ENCODE assay signal across 8 cellular contexts in the genomic region with DNA sequence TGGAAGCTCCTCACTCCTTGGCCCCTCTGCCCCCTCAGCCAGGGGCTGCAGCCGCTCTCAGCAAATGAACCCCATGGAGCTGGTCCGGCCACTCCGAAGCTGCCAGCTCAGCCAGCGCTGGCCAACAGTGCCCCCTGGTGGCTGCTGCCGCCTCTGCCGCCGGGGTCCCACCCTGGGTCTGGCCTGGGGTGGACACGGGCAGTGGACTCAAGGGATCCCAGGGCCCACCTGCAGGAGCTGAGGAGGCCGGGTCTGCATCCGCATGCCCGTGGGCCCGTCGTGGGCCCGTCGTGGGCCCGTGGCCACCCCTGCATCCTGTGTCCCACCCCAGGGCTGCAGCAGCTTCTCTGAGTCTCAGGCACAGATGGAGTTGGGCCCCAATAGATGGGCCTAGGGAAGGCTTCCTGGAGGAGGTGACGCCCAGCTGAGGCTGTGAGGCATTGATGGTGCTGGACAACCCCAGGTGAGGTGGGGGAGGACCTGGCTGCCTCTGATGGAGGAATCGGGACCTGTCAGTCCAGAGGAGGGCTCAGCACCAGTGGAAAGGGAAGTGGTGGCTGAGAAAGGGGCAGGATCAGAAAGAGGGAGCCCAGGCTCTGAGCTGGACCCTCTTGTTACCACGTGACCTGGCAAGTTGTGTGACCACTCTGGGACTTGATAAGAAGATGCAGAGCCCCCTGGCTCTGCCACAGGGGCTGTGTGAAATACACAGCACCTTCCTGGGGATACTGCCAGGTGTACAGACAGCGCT.
A peak's percentile ranks its signal among the peaks of the same experiment; 100 is the strongest.
DNase-seq lines count a peak whose midpoint lies in the region; ATAC-seq and TF ChIP-seq lines count a peak whose summit lies in the region.

No MANE protein-coding gene starts in this region.

- H3K4me3 Mint-ChIP-seq in Calu3 (ENCODE audit: low read depth, unreplicated experiment) (no peak overlapping the region), chondrocyte (ENCODE audit: unreplicated experiment) (no peak overlapping the region), mesothelial cell of epicardium (no peak overlapping the region)

- no peaks in the 10 kb centered on the region for H3K27me3 ChIP-seq in WERI-Rb-1 (ENCODE audit: insufficient read depth, low read depth, severe bottlenecking)

- H3K36me3 Mint-ChIP-seq in Calu3 (ENCODE audit: insufficient read depth, unreplicated experiment) = no peaks in the 10 kb centered on the region
- H3K36me3 Mint-ChIP-seq in chondrocyte (ENCODE audit: low read depth) = no peaks in the 10 kb centered on the region
- no peaks in the 10 kb centered on the region for H3K36me3 Mint-ChIP-seq in mesothelial cell of epicardium

- DNase-seq in Calu3 = peak; percentile 75
- peak; percentile 59 for DNase-seq in HuH-7.5 (ENCODE audit: low spot score)
- DNase-seq in WERI-Rb-1 = peak; percentile 82
- DNase-seq in chondrocyte (ENCODE audit: low spot score) = peak; percentile 86
- DNase-seq in mesothelial cell of epicardium (ENCODE audit: low spot score in 2 of 2, unreplicated experiment in 2 of 2) = peak; percentile 75 to 94
- DNase-seq in stimulated activated CD8-positive, alpha-beta memory T cell treated with anti-CD3 and anti-CD28 coated beads, Interleukin-2, amount 100 ng/mL, for 48 hours (ENCODE audit: low read depth in 2 of 2) = peak; percentile 54 to 61

- H3K4me1 Mint-ChIP-seq in Calu3 (ENCODE audit: low read depth, unreplicated experiment) = no peaks in the 10 kb centered on the region
- no peaks in the 10 kb centered on the region for H3K4me1 Mint-ChIP-seq in chondrocyte (ENCODE audit: low read depth)
- peaks cover 3% of the 10 kb centered on the region for H3K4me1 Mint-ChIP-seq in mesothelial cell of epicardium

- peak overlapping the region; percentile 32; the same call in 1 of the 2 replicates for H3K27ac ChIP-seq in WERI-Rb-1

- CTCF ChIA-PET in Calu3 (lab: Charles Lee) = interaction anchor here (1.0 kb wide), 1 partner anchor 813 kb away, joined by 3 read pairs; no protein-coding TSS in a partner anchor

- peak; percentile 81 for TF ChIP-seq CTCF in Calu3 (IDR thresholded peaks at IDR 0.05; ENCODE audit: unreplicated experiment)
- TF ChIP-seq CTCF in WERI-Rb-1 (IDR thresholded peaks at IDR 0.05; ENCODE audit: low read depth, low read length) = peak; percentile 88
- peak; percentile 95 for TF ChIP-seq CTCF in chondrocyte (IDR thresholded peaks at IDR 0.05)
- peak; percentile 99 for TF ChIP-seq CTCF in mesothelial cell of epicardium (IDR thresholded peaks at IDR 0.05; ENCODE audit: unreplicated experiment)

- H3K36me3 ChIP-seq in WERI-Rb-1 = no peaks in the 10 kb centered on the region

- ATAC-seq in GM18870 (IDR thresholded peaks at IDR 0.05; ENCODE audit: unreplicated experiment) (no peak), GM21723 (IDR thresholded peaks at IDR 0.05; ENCODE audit: unreplicated experiment) (no peak)

- no TSS peak for BruUV-seq in Calu3 (replicated peaks; lab: Mats Ljungman, UMichigan)

- peak overlapping the region; percentile 40 for H3K4me3 ChIP-seq in WERI-Rb-1 (ENCODE audit: low read depth, low read length)

- no peaks in the 10 kb centered on the region for H3K9me3 ChIP-seq in WERI-Rb-1 (ENCODE audit: severe bottlenecking)

- peaks cover 33% of the 10 kb centered on the region for H3K27me3 Mint-ChIP-seq in Calu3 (ENCODE audit: unreplicated experiment)
- peaks cover 36% of the 10 kb centered on the region for H3K27me3 Mint-ChIP-seq in chondrocyte (ENCODE audit: low read depth)
- peaks cover 53% of the 10 kb centered on the region for H3K27me3 Mint-ChIP-seq in mesothelial cell of epicardium (ENCODE audit: low read depth)

- H3K9me3 Mint-ChIP-seq in Calu3 (ENCODE audit: low read depth, unreplicated experiment) (peaks cover 6% of the 10 kb centered on the region), chondrocyte (ENCODE audit: low read depth) (no peaks in the 10 kb centered on the region), mesothelial cell of epicardium (no peaks in the 10 kb centered on the region)

- intact Hi-C loops in Calu3 (cut with micrococcal nuclease; ENCODE audit: unreplicated experiment) = no loop called here

- H3K27ac Mint-ChIP-seq in Calu3 (ENCODE audit: unreplicated experiment) (no peak overlapping the region), chondrocyte (ENCODE audit: unreplicated experiment) (peak overlapping the region; percentile 22), mesothelial cell of epicardium (no peak overlapping the region)
